In genomic region chr14:58574623-58575022, GRCh38 we compare ENCODE assay signal across 17 cellular contexts.
DNase-seq lines count a peak whose midpoint lies in the region; ATAC-seq, FAIRE-seq and TF ChIP-seq lines count a peak whose summit lies in the region.
"Had no signal": no experiment of that assay in that cellular context is flagged by ENCODE, and none has a peak within 500 bp of the region (broad histone marks: within the 10 kb centered on the region; RNA-seq: fewer than 3 reads in every experiment).

No MANE protein-coding gene starts in this region.

- no peak overlapping the region for H2BK20ac ChIP-seq in IMR-90 (ENCODE audit: low read depth, low read length)

- TF ChIP-seq RAD21 in IMR-90 (IDR thresholded peaks at IDR 0.05; ENCODE audit: low read length), result 0 out of 2 replicates have a peak, but pooled peaks have one; percentile 20
- TF ChIP-seq RAD21 in K562 (CRISPR knock-in tag; conservative IDR thresholded peaks at IDR 0.05 in 1 of 2, IDR thresholded peaks at IDR 0.05 in 1 of 2), result peak in 1 of 2 experiments; percentile 41; a peak in 2 of 4 replicates

- H3K4ac ChIP-seq in IMR-90 (ENCODE audit: low read depth, low read length) (no peak overlapping the region), mesendoderm (ENCODE audit: low read depth, low read length) (no peak overlapping the region)

- CTCF ChIA-PET in IMR-90 (lab: Yijun Ruan, JAX), result interaction anchor here (1.4 kb wide), 1 partner anchor 24 kb away, joined by 3 read pairs; no protein-coding TSS in a partner anchor
- CTCF ChIA-PET in K562 (lab: Yijun Ruan, JAX; ENCODE audit: low intra/inter-chr PET ratio), result no interaction called here

- whole genome bisulfite sequencing in IMR-90 (ENCODE audit: extremely low coverage in 2 of 2, insufficient read length in 1 of 2), 2 experiments, result no CpG with 5 or more reads among the region's 2 CpGs
- WGBS in K562 (ENCODE audit: insufficient coverage, low coverage, missing lambda C conversion rate), result 7% methylated on average over 2 of the region's 2 CpGs
- no CpG with 5 or more reads among the region's 2 CpGs for WGBS in mesendoderm (ENCODE audit: extremely low coverage, insufficient coverage, low lambda C conversion rate)
- WGBS in tibial nerve, 2 donors, result 93 to 94% methylated on average over 2 of the region's 2 CpGs

- H3K79me2 ChIP-seq in K562 (ENCODE audit: control insufficient read depth, insufficient read depth, low read length) (no peaks in the 10 kb centered on the region), mesendoderm (ENCODE audit: control insufficient read depth, insufficient read depth, low read length) (no peaks in the 10 kb centered on the region)

- H3K27me3 ChIP-seq in IMR-90 (ENCODE audit: control insufficient read depth, insufficient read depth, low read length) (peaks cover 2% of the 10 kb centered on the region), K562 (ENCODE audit: control insufficient read depth in 2 of 2, insufficient read depth in 2 of 2, low read length in 2 of 2) (no peaks in the 10 kb centered on the region; a peak in 1 of 5 replicates), mesendoderm (ENCODE audit: insufficient read depth, low read length, poor library complexity) (no peaks in the 10 kb centered on the region), tibial nerve (no peaks in the 10 kb centered on the region)
- H3K27me3 ChIP-seq: neutrophil, thyroid gland had no signal

- no peak for FAIRE-seq in K562 (lab: Jason Lieb, UNC)
- FAIRE-seq: kidney had no signal

- H2AK5ac ChIP-seq in IMR-90 (ENCODE audit: low read depth, low read length) (no peak overlapping the region), mesendoderm (ENCODE audit: low read length) (no peak overlapping the region)

- H3K4me2 ChIP-seq in IMR-90 (ENCODE audit: low read depth, low read length) (no peak overlapping the region), K562 (ENCODE audit: insufficient read depth, low read length) (no peak overlapping the region), mesendoderm (ENCODE audit: low read length) (no peak overlapping the region)

- TF ChIP-seq EP300 in K562 (IDR thresholded peaks at IDR 0.05; ENCODE audit: low read length), result no peak
- TF ChIP-seq EP300 in tibial nerve (IDR thresholded peaks at IDR 0.05), result no peak

- dilution Hi-C loops in IMR-90 (cut with HindIII; ENCODE audit: low sequenced_read_pairs, unreplicated experiment), result no loop called here

- no peak overlapping the region for H3K14ac ChIP-seq in IMR-90 (replicated peaks; ENCODE audit: low read depth, low read length)

- H2AK9ac ChIP-seq in IMR-90 (replicated peaks; ENCODE audit: low read depth, low read length, poor library complexity), result no peak overlapping the region

- BruUV-seq in IMR-90 (replicated peaks; lab: Mats Ljungman, UMichigan), result no TSS peak
- no TSS peak for BruUV-seq in K562 (replicated peaks; lab: Mats Ljungman, UMichigan)

- TF ChIP-seq CTCF in GM12873 (IDR thresholded peaks at IDR 0.05; ENCODE audit: insufficient read depth, low read depth, low read length, missing control alignments), result peak; percentile 10
- 0 out of 2 replicates have a peak, but pooled peaks have one; percentile 9 for TF ChIP-seq CTCF in IMR-90 (conservative IDR thresholded peaks at IDR 0.05; ENCODE audit: low read depth, low read length)
- 0 out of 6 replicates have a peak, but pooled peaks of 2 of the 3 experiments have one; percentile 23 to 32 for TF ChIP-seq CTCF in K562 (IDR thresholded peaks at IDR 0.05 in 2 of 3, conservative IDR thresholded peaks at IDR 0.05 in 1 of 3; ENCODE audit: insufficient read depth in 2 of 3, low read depth in 1 of 3, low read length in 3 of 3)
- TF ChIP-seq CTCF in tibial nerve (IDR thresholded peaks at IDR 0.05), result no peak

- H3K79me1 ChIP-seq in IMR-90 (ENCODE audit: low read depth in 1 of 2, low read length in 2 of 2), result no peaks in the 10 kb centered on the region
- H3K79me1 ChIP-seq in mesendoderm (ENCODE audit: low read length), result no peaks in the 10 kb centered on the region

- no peak overlapping the region for H3K18ac ChIP-seq in IMR-90 (ENCODE audit: low read depth, low read length)
- no peak overlapping the region for H3K18ac ChIP-seq in mesendoderm (ENCODE audit: low read length)

- intact Hi-C loops in IMR-90 (cut with micrococcal nuclease) (no loop called here), K562 (cut with micrococcal nuclease) (no loop called here)

- in situ Hi-C loops in IMR-90 (cut with MboI; ENCODE audit: low sequenced_read_pairs) (no loop called here), K562 (cut with MboI) (no loop called here), G401 (cut with HindIII; ENCODE audit: low sequenced_read_pairs) (no loop called here)

- no peak overlapping the region for H3K9ac ChIP-seq in IMR-90 (ENCODE audit: low read depth, low read length)
- no peak overlapping the region for H3K9ac ChIP-seq in K562 (ENCODE audit: insufficient read depth in 1 of 2, low read depth in 2 of 2, low read length in 2 of 2)
- H3K9ac ChIP-seq in mesendoderm (ENCODE audit: low read length), result no peak overlapping the region

- H3K36me3 ChIP-seq in IMR-90 (ENCODE audit: control insufficient read depth, insufficient read depth, low read length), result no peaks in the 10 kb centered on the region
- no peaks in the 10 kb centered on the region for H3K36me3 ChIP-seq in K562 (ENCODE audit: control insufficient read depth, insufficient read depth, low read length)
- H3K36me3 ChIP-seq in mesendoderm (ENCODE audit: control insufficient read depth, insufficient read depth, low read length), result no peaks in the 10 kb centered on the region
- H3K36me3 ChIP-seq in tibial nerve, result no peaks in the 10 kb centered on the region
- H3K36me3 ChIP-seq: neutrophil, thyroid gland had no signal

- H3K56ac ChIP-seq in IMR-90 (ENCODE audit: extremely low read depth, insufficient read depth, low read length), result no peak overlapping the region
- H3K56ac ChIP-seq in mesendoderm (ENCODE audit: low read length), result no peak overlapping the region

- TF ChIP-seq POLR2A in IMR-90 (IDR thresholded peaks at IDR 0.05; ENCODE audit: low read depth, low read length) (no peak), K562 (conservative IDR thresholded peaks at IDR 0.05) (no peak), tibial nerve (IDR thresholded peaks at IDR 0.05) (no peak)

- H3K4me3 ChIP-seq in IMR-90 (ENCODE audit: insufficient read depth, low read depth, low read length) (no peak overlapping the region), K562 (no peak overlapping the region), mesendoderm (ENCODE audit: low read length) (no peak overlapping the region), tibial nerve (no peak overlapping the region)
- H3K4me3 ChIP-seq: thyroid gland had no signal

- no peak overlapping the region for H2BK15ac ChIP-seq in IMR-90 (ENCODE audit: low read depth, low read length)
- H2BK15ac ChIP-seq in mesendoderm (replicated peaks; ENCODE audit: low read depth), result no peak overlapping the region

- H2BK5ac ChIP-seq in IMR-90 (ENCODE audit: low read depth, low read length, poor library complexity, severe bottlenecking) (no peak overlapping the region), mesendoderm (ENCODE audit: low read length) (no peak overlapping the region)

- POLR2A ChIA-PET in IMR-90 (lab: Charles Lee; ENCODE audit: unreplicated experiment), result no interaction called here
- POLR2A ChIA-PET in K562 (lab: Yijun Ruan, JAX), result interaction anchor here (1.2 kb wide), 1 partner anchor 9 kb away, joined by 5 read pairs; no protein-coding TSS in a partner anchor

- no peak for ATAC-seq in IMR-90 (ENCODE audit: low read depth)
- ATAC-seq in K562, result peak; percentile 49; the same call in 1 of the 3 replicates
- ATAC-seq: activated T-cell treated with anti-CD3 and anti-CD28 coated beads, Interleukin-2, amount 50 U/mL, for 4 hours had no signal

- H4K20me1 ChIP-seq in IMR-90 (ENCODE audit: insufficient read depth, low read length) (no peaks in the 10 kb centered on the region), K562 (replicated peaks; ENCODE audit: control insufficient read depth, insufficient read depth, low read length) (no peaks in the 10 kb centered on the region)

- H3K23ac ChIP-seq in IMR-90 (ENCODE audit: low read depth, low read length) (no peak overlapping the region), mesendoderm (ENCODE audit: low read length) (no peak overlapping the region)

- no peak for DNase-seq in IMR-90
- no peak for DNase-seq in K562 (ENCODE audit: extremely low read depth in 1 of 4, low spot score in 3 of 4)
- peak; percentile 35 for DNase-seq in mesendoderm
- DNase-seq in tibial nerve (ENCODE audit: low spot score in 2 of 2), result no peak
- DNase-seq in G401 (ENCODE audit: low spot score), result no peak
- no peak for DNase-seq in DMS153 treated with DMSO at 0.1 percent for 48 hours (lab: John Stamatoyannopoulos, UW; ENCODE audit: unreplicated experiment)
- DNase-seq: activated CD4-positive, alpha-beta T cell treated with anti-CD3 and anti-CD28 coated beads, Interleukin-2, amount 50 U/mL, for 4 hours; activated T-cell treated with anti-CD3 and anti-CD28 coated beads, Interleukin-2, amount 50 U/mL, for 4 hours; central memory CD4-positive, alpha-beta T cell; kidney; NCI-H1048; stimulated activated CD4-positive, alpha-beta T cell treated with anti-CD3 and anti-CD28 coated beads, Interleukin-4, amount 100 ng/mL, for 1 hour; stimulated activated CD8-positive, alpha-beta memory T cell treated with anti-CD3 and anti-CD28 coated beads, Interleukin-4, amount 100 ng/mL, for 48 hours; thyroid gland had no signal

- H3K4me1 ChIP-seq in IMR-90 (ENCODE audit: control insufficient read depth, insufficient read depth, low read length) (peaks cover 9% of the 10 kb centered on the region), K562 (replicated peaks in 1 of 2; ENCODE audit: control insufficient read depth in 2 of 2, insufficient read depth in 2 of 2, low read length in 2 of 2) (no peaks in the 10 kb centered on the region), mesendoderm (ENCODE audit: control insufficient read depth, low read depth, low read length) (no peaks in the 10 kb centered on the region), tibial nerve (no peaks in the 10 kb centered on the region)
- H3K4me1 ChIP-seq: thyroid gland had no signal

- H3K9me1 ChIP-seq in IMR-90 (ENCODE audit: insufficient read depth, low read length) (no peaks in the 10 kb centered on the region), K562 (ENCODE audit: control insufficient read depth, insufficient read depth, low read length) (no peaks in the 10 kb centered on the region)

- no peak overlapping the region for H2AFZ ChIP-seq in IMR-90 (replicated peaks; ENCODE audit: low read length, poor library complexity)
- no peak overlapping the region for H2AFZ ChIP-seq in K562 (ENCODE audit: low read depth, low read length)

- H4K91ac ChIP-seq in IMR-90 (ENCODE audit: insufficient read depth, low read depth, low read length), result no peak overlapping the region

- H4K5ac ChIP-seq in IMR-90 (ENCODE audit: low read depth, low read length), result no peak overlapping the region
- no peak overlapping the region for H4K5ac ChIP-seq in mesendoderm (ENCODE audit: low read length)

- no peak overlapping the region for H2BK120ac ChIP-seq in IMR-90 (ENCODE audit: low read depth, low read length)
- no peak overlapping the region for H2BK120ac ChIP-seq in mesendoderm (ENCODE audit: low read depth, low read length)

- H3K9me3 ChIP-seq in IMR-90 (ENCODE audit: control insufficient read depth, insufficient read depth, low read length) (no peaks in the 10 kb centered on the region), K562 (replicated peaks; ENCODE audit: control insufficient read depth, insufficient read depth, low read depth, low read length) (no peaks in the 10 kb centered on the region), tibial nerve (no peaks in the 10 kb centered on the region)
- H3K9me3 ChIP-seq: neutrophil, thyroid gland had no signal

- no peak overlapping the region for H4K8ac ChIP-seq in IMR-90 (ENCODE audit: low read depth in 2 of 2, low read length in 2 of 2)
- H4K8ac ChIP-seq in mesendoderm (ENCODE audit: low read depth, low read length), result no peak overlapping the region

- H3K27ac ChIP-seq in IMR-90 (ENCODE audit: insufficient read depth, low read length), result no peak overlapping the region
- H3K27ac ChIP-seq in K562 (ENCODE audit: extremely low read depth, low read depth, low read length), result no peak overlapping the region
- H3K27ac ChIP-seq in mesendoderm (ENCODE audit: low read depth, low read length), result no peak overlapping the region
- H3K27ac ChIP-seq in tibial nerve, result no peak overlapping the region
- H3K27ac ChIP-seq: C4-2B, neutrophil, thyroid gland had no signal

Comparison
In these comparisons a context has a peak if more than half of its experiments do, and no peak if none do; other contexts are left out.
1. CTCF ChIP-seq: peak in GM12873 (single experiment), IMR-90 (single experiment) and K562 (2 of 3); none in tibial nerve (0 of 5).